ENCODE assay signal across 1 cellular context in the genomic region with DNA sequence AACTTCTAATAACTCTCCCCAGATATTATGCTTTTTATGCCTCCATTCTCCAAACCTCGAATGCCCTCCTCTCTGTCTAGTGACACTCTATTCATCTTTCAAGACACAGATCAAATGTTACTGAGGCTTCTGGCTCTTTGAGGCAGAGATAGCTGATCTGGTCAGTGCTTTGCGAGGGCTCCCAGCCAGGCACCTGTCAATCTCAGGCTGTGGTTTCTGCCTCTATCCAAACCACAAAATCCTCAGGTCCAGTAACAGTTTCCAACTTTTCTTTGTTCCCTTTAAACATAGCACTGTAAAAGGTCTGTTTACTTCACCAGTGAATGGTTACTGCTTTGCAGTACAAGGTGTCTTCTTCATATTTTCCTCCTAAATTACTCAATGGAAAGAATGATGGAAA.
TF ChIP-seq lines count a peak whose summit lies in the region.

No MANE protein-coding gene starts in this region.

TF ChIP-seq in SK-N-SH, 30 proteins besides CTCF, POLR2A, EP300 and RAD21 (continued from another document):
- TF ChIP-seq FOSL2 (IDR thresholded peaks at IDR 0.05; ENCODE audit: borderline replicate concordance, low read depth), result no peak
- no peak for TF ChIP-seq EZH2phosphoT487 (IDR thresholded peaks at IDR 0.05; ENCODE audit: borderline replicate concordance, low read depth)
